ENCODE assay signal across 25 cellular contexts in the genomic region with DNA sequence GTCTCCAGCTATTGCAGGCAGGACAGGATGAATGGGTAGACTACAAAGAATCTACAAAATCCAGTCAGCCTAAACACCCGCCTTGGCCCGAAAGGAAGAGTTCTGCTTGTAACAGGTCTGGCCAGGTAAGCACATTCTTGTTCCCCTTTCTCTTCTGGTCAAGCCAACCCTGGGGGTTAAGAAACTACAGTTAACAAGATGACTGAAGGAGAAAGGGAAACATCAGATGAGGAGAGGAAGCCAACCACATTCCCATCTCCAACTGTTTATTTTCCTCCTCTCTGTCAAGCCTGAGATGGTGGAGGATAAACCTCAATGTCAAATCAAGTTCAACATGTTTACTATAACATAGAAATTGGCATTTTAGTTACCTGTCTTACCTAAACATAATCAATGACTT.
DNase-seq lines count a peak whose midpoint lies in the region; FAIRE-seq lines count a peak whose summit lies in the region.
"Had no signal": no experiment of that assay in that cellular context is flagged by ENCODE, and none has a peak within 500 bp of the region (broad histone marks: within the 10 kb centered on the region; RNA-seq: fewer than 3 reads in every experiment).

No MANE protein-coding gene starts in this region.

- FAIRE-seq in urothelium cell line (lab: Jason Lieb, UNC), result peak; percentile 40
- FAIRE-seq: A204.1, A549, D721Med had no signal

- no peak for DNase-seq in urothelium cell line (ENCODE audit: low spot score)
- DNase-seq in NCI-H82 (lab: John Stamatoyannopoulos, UW), result no peak
- DNase-seq: 8988T; ACHN; AML-193; BE2C; C1 segment of cervical spinal cord; Caco-2; Calu3; CD4-positive, alpha-beta memory T cell; CD4-positive, alpha-beta T cell; CD4-positive, CD25-positive, alpha-beta regulatory T cell; CD8-positive, alpha-beta memory T cell; CD8-positive, alpha-beta T cell; COR-L47; DMS 273 treated with DMSO at 0.1 percent for 48 hours; DMS153; DMS53; DMS79; DMS79 treated with DMSO at 0.1 percent for 48 hours; DND-41; EL had no signal
